Comparison of ENCODE assay signal across 2 cellular contexts in genomic region chr2:120480346-120480902, GRCh38.
TF ChIP-seq lines count a peak whose summit lies in the region.

No MANE protein-coding gene starts in this region.

TF ChIP-seq in IMR-90, 13 proteins besides CTCF, POLR2A, EP300 and RAD21 (continued from another document):
- TF ChIP-seq ELK1 (IDR thresholded peaks at IDR 0.05; ENCODE audit: borderline replicate concordance, low read depth, low read length) = no peak
- no peak for TF ChIP-seq BHLHE40 (IDR thresholded peaks at IDR 0.05; ENCODE audit: low read depth, low read length)
- no peak for TF ChIP-seq SMC3 (IDR thresholded peaks at IDR 0.05; ENCODE audit: low read depth, low read length)
- TF ChIP-seq MXI1 (IDR thresholded peaks at IDR 0.05; ENCODE audit: borderline replicate concordance, low read depth, low read length) = no peak
- no peak for TF ChIP-seq MAFK (IDR thresholded peaks at IDR 0.05; ENCODE audit: low read depth, low read length)
- TF ChIP-seq, protein P1, sequence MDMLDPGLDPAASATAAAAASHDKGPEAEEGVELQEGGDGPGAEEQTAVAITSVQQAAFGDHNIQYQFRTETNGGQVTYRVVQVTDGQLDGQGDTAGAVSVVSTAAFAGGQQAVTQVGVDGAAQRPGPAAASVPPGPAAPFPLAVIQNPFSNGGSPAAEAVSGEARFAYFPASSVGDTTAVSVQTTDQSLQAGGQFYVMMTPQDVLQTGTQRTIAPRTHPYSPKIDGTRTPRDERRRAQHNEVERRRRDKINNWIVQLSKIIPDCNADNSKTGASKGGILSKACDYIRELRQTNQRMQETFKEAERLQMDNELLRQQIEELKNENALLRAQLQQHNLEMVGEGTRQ (IDR thresholded peaks at IDR 0.05; ENCODE audit: low read depth, low read length) = no peak
- no peak for TF ChIP-seq FOS (IDR thresholded peaks at IDR 0.05; ENCODE audit: low read depth, low read length)
- no peak for TF ChIP-seq MAZ (IDR thresholded peaks at IDR 0.05; ENCODE audit: borderline replicate concordance, low read depth, low read length)

TF ChIP-seq in HepG2, 621 proteins besides CTCF, POLR2A, EP300 and RAD21 (continued from another document and continues in another):
- no peak for TF ChIP-seq NCOA1 (CRISPR knock-in tag; IDR thresholded peaks at IDR 0.05)
- TF ChIP-seq, protein P2, sequence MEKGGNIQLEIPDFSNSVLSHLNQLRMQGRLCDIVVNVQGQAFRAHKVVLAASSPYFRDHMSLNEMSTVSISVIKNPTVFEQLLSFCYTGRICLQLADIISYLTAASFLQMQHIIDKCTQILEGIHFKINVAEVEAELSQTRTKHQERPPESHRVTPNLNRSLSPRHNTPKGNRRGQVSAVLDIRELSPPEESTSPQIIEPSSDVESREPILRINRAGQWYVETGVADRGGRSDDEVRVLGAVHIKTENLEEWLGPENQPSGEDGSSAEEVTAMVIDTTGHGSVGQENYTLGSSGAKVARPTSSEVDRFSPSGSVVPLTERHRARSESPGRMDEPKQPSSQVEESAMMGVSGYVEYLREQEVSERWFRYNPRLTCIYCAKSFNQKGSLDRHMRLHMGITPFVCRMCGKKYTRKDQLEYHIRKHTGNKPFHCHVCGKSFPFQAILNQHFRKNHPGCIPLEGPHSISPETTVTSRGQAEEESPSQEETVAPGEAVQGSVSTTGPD (CRISPR knock-in tag; IDR thresholded peaks at IDR 0.05) = no peak
- 0 out of 2 replicates have a peak, but pooled peaks have one; percentile 6 for TF ChIP-seq MNT (IDR thresholded peaks at IDR 0.05)
- no peak for TF ChIP-seq ZEB1 (IDR thresholded peaks at IDR 0.05; ENCODE audit: insufficient replicate concordance, low read depth)
- 0 out of 2 replicates have a peak, but pooled peaks have one; percentile 20 for TF ChIP-seq IKZF1 (IDR thresholded peaks at IDR 0.05)
- TF ChIP-seq, protein P3, sequence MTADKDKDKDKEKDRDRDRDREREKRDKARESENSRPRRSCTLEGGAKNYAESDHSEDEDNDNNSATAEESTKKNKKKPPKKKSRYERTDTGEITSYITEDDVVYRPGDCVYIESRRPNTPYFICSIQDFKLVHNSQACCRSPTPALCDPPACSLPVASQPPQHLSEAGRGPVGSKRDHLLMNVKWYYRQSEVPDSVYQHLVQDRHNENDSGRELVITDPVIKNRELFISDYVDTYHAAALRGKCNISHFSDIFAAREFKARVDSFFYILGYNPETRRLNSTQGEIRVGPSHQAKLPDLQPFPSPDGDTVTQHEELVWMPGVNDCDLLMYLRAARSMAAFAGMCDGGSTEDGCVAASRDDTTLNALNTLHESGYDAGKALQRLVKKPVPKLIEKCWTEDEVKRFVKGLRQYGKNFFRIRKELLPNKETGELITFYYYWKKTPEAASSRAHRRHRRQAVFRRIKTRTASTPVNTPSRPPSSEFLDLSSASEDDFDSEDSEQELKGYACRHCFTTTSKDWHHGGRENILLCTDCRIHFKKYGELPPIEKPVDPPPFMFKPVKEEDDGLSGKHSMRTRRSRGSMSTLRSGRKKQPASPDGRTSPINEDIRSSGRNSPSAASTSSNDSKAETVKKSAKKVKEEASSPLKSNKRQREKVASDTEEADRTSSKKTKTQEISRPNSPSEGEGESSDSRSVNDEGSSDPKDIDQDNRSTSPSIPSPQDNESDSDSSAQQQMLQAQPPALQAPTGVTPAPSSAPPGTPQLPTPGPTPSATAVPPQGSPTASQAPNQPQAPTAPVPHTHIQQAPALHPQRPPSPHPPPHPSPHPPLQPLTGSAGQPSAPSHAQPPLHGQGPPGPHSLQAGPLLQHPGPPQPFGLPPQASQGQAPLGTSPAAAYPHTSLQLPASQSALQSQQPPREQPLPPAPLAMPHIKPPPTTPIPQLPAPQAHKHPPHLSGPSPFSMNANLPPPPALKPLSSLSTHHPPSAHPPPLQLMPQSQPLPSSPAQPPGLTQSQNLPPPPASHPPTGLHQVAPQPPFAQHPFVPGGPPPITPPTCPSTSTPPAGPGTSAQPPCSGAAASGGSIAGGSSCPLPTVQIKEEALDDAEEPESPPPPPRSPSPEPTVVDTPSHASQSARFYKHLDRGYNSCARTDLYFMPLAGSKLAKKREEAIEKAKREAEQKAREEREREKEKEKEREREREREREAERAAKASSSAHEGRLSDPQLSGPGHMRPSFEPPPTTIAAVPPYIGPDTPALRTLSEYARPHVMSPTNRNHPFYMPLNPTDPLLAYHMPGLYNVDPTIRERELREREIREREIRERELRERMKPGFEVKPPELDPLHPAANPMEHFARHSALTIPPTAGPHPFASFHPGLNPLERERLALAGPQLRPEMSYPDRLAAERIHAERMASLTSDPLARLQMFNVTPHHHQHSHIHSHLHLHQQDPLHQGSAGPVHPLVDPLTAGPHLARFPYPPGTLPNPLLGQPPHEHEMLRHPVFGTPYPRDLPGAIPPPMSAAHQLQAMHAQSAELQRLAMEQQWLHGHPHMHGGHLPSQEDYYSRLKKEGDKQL (CRISPR knock-in tag; IDR thresholded peaks at IDR 0.05; ENCODE audit: low read depth) = no peak
- TF ChIP-seq ZNF749 (CRISPR knock-in tag; IDR thresholded peaks at IDR 0.05; ENCODE audit: borderline replicate concordance) = 0 out of 2 replicates have a peak, but pooled peaks have one; percentile 45
- TF ChIP-seq ZNF251 (CRISPR knock-in tag; IDR thresholded peaks at IDR 0.05) = 0 out of 2 replicates have a peak, but pooled peaks have one; percentile 48
- TF ChIP-seq KDM5B (CRISPR knock-in tag; IDR thresholded peaks at IDR 0.05; ENCODE audit: borderline replicate concordance) = peak; percentile 41; the same call in 1 of the 2 replicates
- TF ChIP-seq ZNF557 (CRISPR knock-in tag; IDR thresholded peaks at IDR 0.05) = no peak
- TF ChIP-seq ZNF737 (CRISPR knock-in tag; IDR thresholded peaks at IDR 0.05; ENCODE audit: borderline replicate concordance) = no peak
- 0 out of 2 replicates have a peak, but pooled peaks have one; percentile 26 for TF ChIP-seq ZBTB2 (CRISPR knock-in tag; IDR thresholded peaks at IDR 0.05; ENCODE audit: low read depth)
- peak; percentile 62; the same call in 1 of the 2 replicates for TF ChIP-seq HOXA7 (CRISPR knock-in tag; IDR thresholded peaks at IDR 0.05)
- 0 out of 2 replicates have a peak, but pooled peaks have one; percentile 10 for TF ChIP-seq ZNF225 (CRISPR knock-in tag; IDR thresholded peaks at IDR 0.05)
- TF ChIP-seq KDM2A (CRISPR knock-in tag; IDR thresholded peaks at IDR 0.05; ENCODE audit: borderline replicate concordance, low read depth) = no peak
- no peak for TF ChIP-seq ZNF878 (CRISPR knock-in tag; IDR thresholded peaks at IDR 0.05)
- TF ChIP-seq ZBTB46 (CRISPR knock-in tag; IDR thresholded peaks at IDR 0.05; ENCODE audit: borderline replicate concordance) = no peak
- 0 out of 2 replicates have a peak, but pooled peaks have one; percentile 44 for TF ChIP-seq ZNF562 (CRISPR knock-in tag; IDR thresholded peaks at IDR 0.05; ENCODE audit: borderline replicate concordance)
- TF ChIP-seq KLF9 (CRISPR knock-in tag; IDR thresholded peaks at IDR 0.05; ENCODE audit: low read depth) = no peak
- TF ChIP-seq, protein P4, sequence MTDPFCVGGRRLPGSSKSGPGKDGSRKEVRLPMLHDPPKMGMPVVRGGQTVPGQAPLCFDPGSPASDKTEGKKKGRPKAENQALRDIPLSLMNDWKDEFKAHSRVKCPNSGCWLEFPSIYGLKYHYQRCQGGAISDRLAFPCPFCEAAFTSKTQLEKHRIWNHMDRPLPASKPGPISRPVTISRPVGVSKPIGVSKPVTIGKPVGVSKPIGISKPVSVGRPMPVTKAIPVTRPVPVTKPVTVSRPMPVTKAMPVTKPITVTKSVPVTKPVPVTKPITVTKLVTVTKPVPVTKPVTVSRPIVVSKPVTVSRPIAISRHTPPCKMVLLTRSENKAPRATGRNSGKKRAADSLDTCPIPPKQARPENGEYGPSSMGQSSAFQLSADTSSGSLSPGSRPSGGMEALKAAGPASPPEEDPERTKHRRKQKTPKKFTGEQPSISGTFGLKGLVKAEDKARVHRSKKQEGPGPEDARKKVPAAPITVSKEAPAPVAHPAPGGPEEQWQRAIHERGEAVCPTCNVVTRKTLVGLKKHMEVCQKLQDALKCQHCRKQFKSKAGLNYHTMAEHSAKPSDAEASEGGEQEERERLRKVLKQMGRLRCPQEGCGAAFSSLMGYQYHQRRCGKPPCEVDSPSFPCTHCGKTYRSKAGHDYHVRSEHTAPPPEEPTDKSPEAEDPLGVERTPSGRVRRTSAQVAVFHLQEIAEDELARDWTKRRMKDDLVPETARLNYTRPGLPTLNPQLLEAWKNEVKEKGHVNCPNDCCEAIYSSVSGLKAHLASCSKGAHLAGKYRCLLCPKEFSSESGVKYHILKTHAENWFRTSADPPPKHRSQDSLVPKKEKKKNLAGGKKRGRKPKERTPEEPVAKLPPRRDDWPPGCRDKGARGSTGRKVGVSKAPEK (CRISPR knock-in tag; IDR thresholded peaks at IDR 0.05; ENCODE audit: borderline replicate concordance) = 0 out of 2 replicates have a peak, but pooled peaks have one; percentile 28
- TF ChIP-seq ZNF496 (CRISPR knock-in tag; IDR thresholded peaks at IDR 0.05; ENCODE audit: insufficient replicate concordance) = no peak
- peak; percentile 61 for TF ChIP-seq JUNB (CRISPR knock-in tag; IDR thresholded peaks at IDR 0.05; ENCODE audit: borderline replicate concordance)
- 0 out of 2 replicates have a peak, but pooled peaks have one; percentile 4 for TF ChIP-seq ARNT (IDR thresholded peaks at IDR 0.05)
- TF ChIP-seq ATRX (CRISPR knock-in tag; IDR thresholded peaks at IDR 0.05; ENCODE audit: borderline replicate concordance) = no peak
- no peak for TF ChIP-seq HNRNPK (IDR thresholded peaks at IDR 0.05; ENCODE audit: low read depth, low read length, poor library complexity, severe bottlenecking)
- TF ChIP-seq, protein P5, sequence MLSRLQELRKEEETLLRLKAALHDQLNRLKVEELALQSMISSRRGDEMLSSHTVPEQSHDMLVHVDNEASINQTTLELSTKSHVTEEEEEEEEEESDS (CRISPR knock-in tag; IDR thresholded peaks at IDR 0.05; ENCODE audit: borderline replicate concordance) = no peak
- TF ChIP-seq GATA4 (IDR thresholded peaks at IDR 0.05; ENCODE audit: borderline replicate concordance, low read depth) = no peak
- peak; percentile 2; the same call in 1 of the 2 replicates for TF ChIP-seq ZNF550 (CRISPR knock-in tag; IDR thresholded peaks at IDR 0.05; ENCODE audit: borderline replicate concordance)
- TF ChIP-seq, protein P6, sequence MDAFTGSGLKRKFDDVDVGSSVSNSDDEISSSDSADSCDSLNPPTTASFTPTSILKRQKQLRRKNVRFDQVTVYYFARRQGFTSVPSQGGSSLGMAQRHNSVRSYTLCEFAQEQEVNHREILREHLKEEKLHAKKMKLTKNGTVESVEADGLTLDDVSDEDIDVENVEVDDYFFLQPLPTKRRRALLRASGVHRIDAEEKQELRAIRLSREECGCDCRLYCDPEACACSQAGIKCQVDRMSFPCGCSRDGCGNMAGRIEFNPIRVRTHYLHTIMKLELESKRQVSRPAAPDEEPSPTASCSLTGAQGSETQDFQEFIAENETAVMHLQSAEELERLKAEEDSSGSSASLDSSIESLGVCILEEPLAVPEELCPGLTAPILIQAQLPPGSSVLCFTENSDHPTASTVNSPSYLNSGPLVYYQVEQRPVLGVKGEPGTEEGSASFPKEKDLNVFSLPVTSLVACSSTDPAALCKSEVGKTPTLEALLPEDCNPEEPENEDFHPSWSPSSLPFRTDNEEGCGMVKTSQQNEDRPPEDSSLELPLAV (CRISPR knock-in tag; conservative IDR thresholded peaks at IDR 0.05; ENCODE audit: low read depth) = 0 out of 2 replicates have a peak, but pooled peaks have one; percentile 21
- TF ChIP-seq, protein P7, sequence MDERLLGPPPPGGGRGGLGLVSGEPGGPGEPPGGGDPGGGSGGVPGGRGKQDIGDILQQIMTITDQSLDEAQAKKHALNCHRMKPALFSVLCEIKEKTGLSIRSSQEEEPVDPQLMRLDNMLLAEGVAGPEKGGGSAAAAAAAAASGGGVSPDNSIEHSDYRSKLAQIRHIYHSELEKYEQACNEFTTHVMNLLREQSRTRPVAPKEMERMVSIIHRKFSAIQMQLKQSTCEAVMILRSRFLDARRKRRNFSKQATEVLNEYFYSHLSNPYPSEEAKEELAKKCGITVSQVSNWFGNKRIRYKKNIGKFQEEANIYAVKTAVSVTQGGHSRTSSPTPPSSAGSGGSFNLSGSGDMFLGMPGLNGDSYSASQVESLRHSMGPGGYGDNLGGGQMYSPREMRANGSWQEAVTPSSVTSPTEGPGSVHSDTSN (CRISPR knock-in tag; IDR thresholded peaks at IDR 0.05) = no peak
- TF ChIP-seq, protein P8, sequence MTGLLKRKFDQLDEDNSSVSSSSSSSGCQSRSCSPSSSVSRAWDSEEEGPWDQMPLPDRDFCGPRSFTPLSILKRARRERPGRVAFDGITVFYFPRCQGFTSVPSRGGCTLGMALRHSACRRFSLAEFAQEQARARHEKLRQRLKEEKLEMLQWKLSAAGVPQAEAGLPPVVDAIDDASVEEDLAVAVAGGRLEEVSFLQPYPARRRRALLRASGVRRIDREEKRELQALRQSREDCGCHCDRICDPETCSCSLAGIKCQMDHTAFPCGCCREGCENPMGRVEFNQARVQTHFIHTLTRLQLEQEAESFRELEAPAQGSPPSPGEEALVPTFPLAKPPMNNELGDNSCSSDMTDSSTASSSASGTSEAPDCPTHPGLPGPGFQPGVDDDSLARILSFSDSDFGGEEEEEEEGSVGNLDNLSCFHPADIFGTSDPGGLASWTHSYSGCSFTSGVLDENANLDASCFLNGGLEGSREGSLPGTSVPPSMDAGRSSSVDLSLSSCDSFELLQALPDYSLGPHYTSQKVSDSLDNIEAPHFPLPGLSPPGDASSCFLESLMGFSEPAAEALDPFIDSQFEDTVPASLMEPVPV (CRISPR knock-in tag; IDR thresholded peaks at IDR 0.05) = no peak
